14 cellular contexts compared by ENCODE assay signal in the genomic region with DNA sequence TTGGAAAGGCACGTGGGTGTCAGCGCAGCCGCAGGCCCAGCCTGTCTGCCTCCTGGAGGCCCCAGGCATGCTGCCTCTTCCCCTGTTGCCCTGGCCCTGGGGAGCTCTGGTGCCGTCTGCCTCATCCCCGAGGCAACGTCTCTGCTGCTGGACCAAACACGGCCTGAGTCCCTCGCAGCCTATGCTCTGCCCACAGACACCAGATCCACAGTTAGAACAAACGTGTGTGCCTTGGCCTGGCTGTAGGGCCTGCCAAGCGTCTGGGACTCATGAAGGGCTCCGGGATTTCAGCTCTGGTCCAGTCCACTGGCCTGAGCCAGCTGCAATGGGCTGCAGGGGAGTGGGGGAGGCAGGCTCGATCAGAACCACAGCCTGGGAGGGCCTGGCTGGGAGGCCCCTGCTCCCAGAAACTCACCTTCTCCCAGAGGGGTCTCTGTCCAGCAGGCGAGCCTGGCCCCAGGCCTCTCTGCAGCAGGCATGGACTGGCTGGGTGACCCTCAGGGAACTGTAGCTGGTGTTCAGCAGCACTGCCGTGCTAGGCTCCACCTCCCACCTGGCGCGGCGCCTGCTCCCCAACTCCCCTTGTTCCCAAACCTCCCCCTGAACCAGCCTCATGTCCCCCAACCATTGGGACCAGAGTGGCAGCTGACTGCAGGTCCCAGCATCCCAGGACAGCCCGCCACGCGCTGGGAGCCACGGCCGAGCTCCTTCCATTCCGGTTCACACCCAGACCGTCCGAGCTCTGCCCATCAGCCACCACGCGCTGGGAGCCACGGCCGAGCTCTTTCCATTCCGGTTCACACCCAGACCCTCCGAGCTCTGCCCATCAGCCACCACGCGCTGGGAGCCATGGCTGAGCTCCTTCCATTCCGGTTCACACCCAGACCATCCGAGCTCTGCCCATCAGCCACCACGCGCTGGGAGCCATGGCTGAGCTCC.
DNase-seq lines count a peak whose midpoint lies in the region; ATAC-seq and TF ChIP-seq lines count a peak whose summit lies in the region.
"Had no signal": no experiment of that assay in that cellular context is flagged by ENCODE, and none has a peak within 500 bp of the region (broad histone marks: within the 10 kb centered on the region; RNA-seq: fewer than 3 reads in every experiment).

No MANE protein-coding gene starts in this region.

- H3K36me3 Mint-ChIP-seq in endodermal cell (ENCODE audit: low read depth) (no peaks in the 10 kb centered on the region), osteocyte (ENCODE audit: unreplicated experiment) (no peaks in the 10 kb centered on the region)
- H3K36me3 Mint-ChIP-seq: naive thymus-derived CD8-positive, alpha-beta T cell had no signal

- H3K4me1 ChIP-seq in endodermal cell (ENCODE audit: control insufficient read depth, insufficient read depth, low read length): no peaks in the 10 kb centered on the region
- H3K4me1 ChIP-seq in aorta (ENCODE audit: control insufficient read depth in 1 of 2, insufficient read depth in 2 of 2, low read length in 2 of 2): no peaks in the 10 kb centered on the region

- peak; percentile 3 for DNase-seq in stimulated activated CD4-positive, alpha-beta T cell treated with anti-CD3 and anti-CD28 coated beads, Interleukin-4, amount 100 ng/mL, for 24 hours
- DNase-seq in stimulated activated CD4-positive, alpha-beta T cell treated with anti-CD3 and anti-CD28 coated beads, Interleukin-4, amount 100 ng/mL, for 4 hours: no peak
- DNase-seq in endodermal cell (peak; percentile 33), osteocyte (ENCODE audit: extremely low spot score, unreplicated experiment) (peak; percentile 85), aorta (peak; percentile 36 to 69), NCI-H1694 (lab: John Stamatoyannopoulos, UW) (no peak), NCI-H2196 treated with DMSO at 0.1 percent for 48 hours (lab: John Stamatoyannopoulos, UW; ENCODE audit: unreplicated experiment) (no peak), NCI-H2171 (lab: John Stamatoyannopoulos, UW) (no peak)
- DNase-seq: activated naive CD8-positive, alpha-beta T cell treated with anti-CD3 and anti-CD28 coated beads, Interleukin-2, amount 50 U/mL, for 24 hours; IMR-90; NCI-H2029; NCI-H510A had no signal

- no peak for TF ChIP-seq CTCF in endodermal cell (conservative IDR thresholded peaks at IDR 0.05)
- no peak for TF ChIP-seq CTCF in osteocyte (IDR thresholded peaks at IDR 0.05)

- peaks cover 3% of the 10 kb centered on the region for H3K4me1 Mint-ChIP-seq in endodermal cell
- no peaks in the 10 kb centered on the region for H3K4me1 Mint-ChIP-seq in osteocyte (ENCODE audit: unreplicated experiment)

- H3K27ac Mint-ChIP-seq in endodermal cell: no peak overlapping the region
- H3K27ac Mint-ChIP-seq in osteocyte (ENCODE audit: unreplicated experiment): no peak overlapping the region
- H3K27ac Mint-ChIP-seq: activated naive CD8-positive, alpha-beta T cell treated with anti-CD3 and anti-CD28 coated beads, Interleukin-2, amount 50 U/mL, for 24 hours; T-helper 2 cell treated with Interferon-gamma antibody and Interleukin-4, amounts not matched to agents 5 μg/mL and 100 μg/mL, for 36 hours had no signal

- WGBS in endodermal cell (ENCODE audit: insufficient coverage in 1 of 2, insufficient read length in 1 of 2), 2 experiments: 89 to 93% methylated on average over 24 to 37 of the region's 37 CpGs
- WGBS in aorta, 2 donors: 73 to 78% methylated on average over 34 to 37 of the region's 37 CpGs

- H3K9me3 Mint-ChIP-seq in endodermal cell (no peaks in the 10 kb centered on the region), osteocyte (ENCODE audit: unreplicated experiment) (no peaks in the 10 kb centered on the region)
- H3K9me3 Mint-ChIP-seq: activated naive CD8-positive, alpha-beta T cell treated with anti-CD3 and anti-CD28 coated beads, Interleukin-2, amount 50 U/mL, for 24 hours; naive thymus-derived CD8-positive, alpha-beta T cell; T-helper 2 cell treated with Interferon-gamma antibody and Interleukin-4, amounts not matched to agents 5 μg/mL and 100 μg/mL, for 36 hours had no signal

- H3K9me3 ChIP-seq in endodermal cell (ENCODE audit: control insufficient read depth, low read length) (no peaks in the 10 kb centered on the region), aorta (ENCODE audit: control insufficient read depth, low read length) (no peaks in the 10 kb centered on the region)

- H3K27ac ChIP-seq in endodermal cell (ENCODE audit: low read depth, low read length) (no peak overlapping the region), aorta (ENCODE audit: low read depth in 1 of 2, low read length in 2 of 2) (no peak overlapping the region)

- intact Hi-C loops in aorta (cut with DNase I): no loop called here

- H3K27me3 ChIP-seq in endodermal cell (ENCODE audit: control insufficient read depth, insufficient read depth, low read length, poor library complexity, severe bottlenecking) (no peaks in the 10 kb centered on the region), aorta (ENCODE audit: control insufficient read depth in 1 of 2, insufficient read depth in 2 of 2, low read length in 1 of 2) (no peaks in the 10 kb centered on the region)

- no peaks in the 10 kb centered on the region for H3K27me3 Mint-ChIP-seq in endodermal cell (ENCODE audit: insufficient read depth)
- H3K27me3 Mint-ChIP-seq in osteocyte (ENCODE audit: unreplicated experiment): no peaks in the 10 kb centered on the region

- ATAC-seq in aorta (ENCODE audit: low FRiP score): no peak
- ATAC-seq: activated naive CD8-positive, alpha-beta T cell treated with anti-CD3 and anti-CD28 coated beads, Interleukin-2, amount 50 U/mL, for 24 hours; naive thymus-derived CD8-positive, alpha-beta T cell had no signal

- no peak overlapping the region for H3K4me3 ChIP-seq in endodermal cell (ENCODE audit: low read length)
- H3K4me3 ChIP-seq in aorta (ENCODE audit: low read length in 2 of 2): no peak overlapping the region

- H3K4me3 Mint-ChIP-seq in endodermal cell (no peak overlapping the region), osteocyte (ENCODE audit: unreplicated experiment) (no peak overlapping the region)
- H3K4me3 Mint-ChIP-seq: activated naive CD8-positive, alpha-beta T cell treated with anti-CD3 and anti-CD28 coated beads, Interleukin-2, amount 50 U/mL, for 24 hours; naive thymus-derived CD8-positive, alpha-beta T cell; T-helper 2 cell treated with Interferon-gamma antibody and Interleukin-4, amounts not matched to agents 5 μg/mL and 100 μg/mL, for 36 hours had no signal

- no peak overlapping the region for H3K9ac ChIP-seq in endodermal cell (ENCODE audit: extremely low read depth, low read length, poor library complexity, severe bottlenecking)

- no peaks in the 10 kb centered on the region for H3K36me3 ChIP-seq in endodermal cell (ENCODE audit: control insufficient read depth, insufficient read depth, low read length)
- H3K36me3 ChIP-seq in aorta (ENCODE audit: control insufficient read depth in 1 of 2, insufficient read depth in 2 of 2, low read length in 1 of 2): no peaks in the 10 kb centered on the region

Comparison
In these comparisons a context has a peak if more than half of its experiments do, and no peak if none do; other contexts are left out.
1. DNase-seq: peak in stimulated activated CD4-positive, alpha-beta T cell treated with anti-CD3 and anti-CD28 coated beads, Interleukin-4, amount 100 ng/mL, for 24 hours (single experiment), endodermal cell (single experiment), osteocyte (single experiment) and aorta (2 of 2); none in stimulated activated CD4-positive, alpha-beta T cell treated with anti-CD3 and anti-CD28 coated beads, Interleukin-4, amount 100 ng/mL, for 4 hours (0 of 2), NCI-H1694 (single experiment), NCI-H2196 treated with DMSO at 0.1 percent for 48 hours (single experiment) and NCI-H2171 (single experiment).